ENCODE assay signal across 1 cellular context in the genomic region with DNA sequence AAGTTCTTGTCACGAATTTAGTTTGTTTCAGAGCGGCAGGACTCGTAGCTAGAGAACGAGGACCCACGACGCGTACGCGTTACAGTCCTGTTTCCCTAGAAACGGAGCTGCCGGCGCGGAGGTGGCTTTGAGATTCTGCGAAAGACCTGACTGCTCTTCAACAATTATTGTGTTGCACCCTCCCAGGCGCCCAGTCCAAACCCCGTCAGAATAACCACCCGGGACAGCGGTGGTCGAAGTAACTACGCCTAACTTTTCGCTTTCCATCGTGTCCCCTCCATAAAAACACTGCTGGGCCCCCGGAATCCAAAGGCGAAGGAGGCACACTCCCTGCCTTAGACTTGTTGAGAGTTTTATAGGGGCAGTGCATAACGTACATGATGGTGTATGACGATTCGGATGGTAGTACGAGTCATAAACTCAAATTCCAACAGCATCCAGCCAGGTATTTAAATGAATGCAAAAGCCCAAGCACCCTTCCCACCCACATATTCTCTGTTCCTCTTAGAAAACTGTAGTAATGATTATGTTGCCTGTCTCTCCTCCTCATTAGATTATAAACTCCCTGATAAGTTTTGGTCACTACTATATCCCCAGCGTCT.
TF ChIP-seq lines count a peak whose summit lies in the region.

No MANE protein-coding gene starts in this region.

TF ChIP-seq in K562, 482 proteins besides CTCF, POLR2A, EP300 and RAD21 (continued from another document and continues in another):
- TF ChIP-seq HNRNPL (IDR thresholded peaks at IDR 0.05; ENCODE audit: low read depth, low read length), result no peak
- TF ChIP-seq ZNF124 (CRISPR knock-in tag; IDR thresholded peaks at IDR 0.05), result no peak
- no peak for TF ChIP-seq RBFOX2 (IDR thresholded peaks at IDR 0.05; ENCODE audit: low read depth, low read length)
- no peak for TF ChIP-seq CXXC5 (CRISPR knock-in tag; IDR thresholded peaks at IDR 0.05)
- no peak for TF ChIP-seq CBX5 (IDR thresholded peaks at IDR 0.05; ENCODE audit: borderline replicate concordance, low read depth)
- no peak; the same call in 1 of the 2 replicates for TF ChIP-seq GTF2E2 (tag; IDR thresholded peaks at IDR 0.05)
- TF ChIP-seq ZC3H4 (CRISPR knock-in tag; IDR thresholded peaks at IDR 0.05; ENCODE audit: borderline replicate concordance), result no peak
- no peak for TF ChIP-seq ZNF717 (CRISPR knock-in tag; IDR thresholded peaks at IDR 0.05)
- TF ChIP-seq ZNF224 (CRISPR knock-in tag; IDR thresholded peaks at IDR 0.05), result no peak
- no peak for TF ChIP-seq BCOR (IDR thresholded peaks at IDR 0.05)
- TF ChIP-seq ZNF583 (CRISPR knock-in tag; IDR thresholded peaks at IDR 0.05), result no peak
- no peak for TF ChIP-seq MLX (CRISPR knock-in tag; conservative IDR thresholded peaks at IDR 0.05)
- TF ChIP-seq ZNF197 (CRISPR knock-in tag; IDR thresholded peaks at IDR 0.05; ENCODE audit: low read depth), result no peak
- TF ChIP-seq, protein P1, sequence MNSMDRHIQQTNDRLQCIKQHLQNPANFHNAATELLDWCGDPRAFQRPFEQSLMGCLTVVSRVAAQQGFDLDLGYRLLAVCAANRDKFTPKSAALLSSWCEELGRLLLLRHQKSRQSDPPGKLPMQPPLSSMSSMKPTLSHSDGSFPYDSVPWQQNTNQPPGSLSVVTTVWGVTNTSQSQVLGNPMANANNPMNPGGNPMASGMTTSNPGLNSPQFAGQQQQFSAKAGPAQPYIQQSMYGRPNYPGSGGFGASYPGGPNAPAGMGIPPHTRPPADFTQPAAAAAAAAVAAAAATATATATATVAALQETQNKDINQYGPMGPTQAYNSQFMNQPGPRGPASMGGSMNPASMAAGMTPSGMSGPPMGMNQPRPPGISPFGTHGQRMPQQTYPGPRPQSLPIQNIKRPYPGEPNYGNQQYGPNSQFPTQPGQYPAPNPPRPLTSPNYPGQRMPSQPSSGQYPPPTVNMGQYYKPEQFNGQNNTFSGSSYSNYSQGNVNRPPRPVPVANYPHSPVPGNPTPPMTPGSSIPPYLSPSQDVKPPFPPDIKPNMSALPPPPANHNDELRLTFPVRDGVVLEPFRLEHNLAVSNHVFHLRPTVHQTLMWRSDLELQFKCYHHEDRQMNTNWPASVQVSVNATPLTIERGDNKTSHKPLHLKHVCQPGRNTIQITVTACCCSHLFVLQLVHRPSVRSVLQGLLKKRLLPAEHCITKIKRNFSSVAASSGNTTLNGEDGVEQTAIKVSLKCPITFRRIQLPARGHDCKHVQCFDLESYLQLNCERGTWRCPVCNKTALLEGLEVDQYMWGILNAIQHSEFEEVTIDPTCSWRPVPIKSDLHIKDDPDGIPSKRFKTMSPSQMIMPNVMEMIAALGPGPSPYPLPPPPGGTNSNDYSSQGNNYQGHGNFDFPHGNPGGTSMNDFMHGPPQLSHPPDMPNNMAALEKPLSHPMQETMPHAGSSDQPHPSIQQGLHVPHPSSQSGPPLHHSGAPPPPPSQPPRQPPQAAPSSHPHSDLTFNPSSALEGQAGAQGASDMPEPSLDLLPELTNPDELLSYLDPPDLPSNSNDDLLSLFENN (IDR thresholded peaks at IDR 0.05; ENCODE audit: low read depth in 2 of 2, low read length in 2 of 2), result no peak
- TF ChIP-seq SMAD4 (CRISPR knock-in tag; conservative IDR thresholded peaks at IDR 0.05), result no peak
- no peak for TF ChIP-seq TAF9B (IDR thresholded peaks at IDR 0.05; ENCODE audit: partially characterized antibody)
- TF ChIP-seq PPARD (CRISPR knock-in tag; IDR thresholded peaks at IDR 0.05), result no peak
- TF ChIP-seq SMARCA5 (IDR thresholded peaks at IDR 0.05), result no peak
- TF ChIP-seq ZNF507 (tag; conservative IDR thresholded peaks at IDR 0.05), result no peak
- TF ChIP-seq IRF1 (CRISPR knock-in tag; IDR thresholded peaks at IDR 0.05; ENCODE audit: borderline replicate concordance), result no peak
- TF ChIP-seq ARHGAP35 (IDR thresholded peaks at IDR 0.05; ENCODE audit: partially characterized antibody), result no peak
- TF ChIP-seq PHF8 (IDR thresholded peaks at IDR 0.05; ENCODE audit: borderline replicate concordance, low read length), result no peak
- TF ChIP-seq ZNF395 (CRISPR knock-in tag; IDR thresholded peaks at IDR 0.05), result no peak
- TF ChIP-seq ZBTB8A (IDR thresholded peaks at IDR 0.05; ENCODE audit: partially characterized antibody), result no peak
- TF ChIP-seq SIN3B (IDR thresholded peaks at IDR 0.05; ENCODE audit: low read depth), result no peak
- TF ChIP-seq, protein P2, sequence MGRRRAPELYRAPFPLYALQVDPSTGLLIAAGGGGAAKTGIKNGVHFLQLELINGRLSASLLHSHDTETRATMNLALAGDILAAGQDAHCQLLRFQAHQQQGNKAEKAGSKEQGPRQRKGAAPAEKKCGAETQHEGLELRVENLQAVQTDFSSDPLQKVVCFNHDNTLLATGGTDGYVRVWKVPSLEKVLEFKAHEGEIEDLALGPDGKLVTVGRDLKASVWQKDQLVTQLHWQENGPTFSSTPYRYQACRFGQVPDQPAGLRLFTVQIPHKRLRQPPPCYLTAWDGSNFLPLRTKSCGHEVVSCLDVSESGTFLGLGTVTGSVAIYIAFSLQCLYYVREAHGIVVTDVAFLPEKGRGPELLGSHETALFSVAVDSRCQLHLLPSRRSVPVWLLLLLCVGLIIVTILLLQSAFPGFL (CRISPR knock-in tag; IDR thresholded peaks at IDR 0.05), result no peak
- TF ChIP-seq ATF2 (CRISPR knock-in tag; IDR thresholded peaks at IDR 0.05), result no peak
- TF ChIP-seq JUNB (CRISPR knock-in tag; conservative IDR thresholded peaks at IDR 0.05), result no peak
- TF ChIP-seq C11orf30 (IDR thresholded peaks at IDR 0.05; ENCODE audit: low read depth), result no peak
- TF ChIP-seq SNRNP70 (optimal IDR thresholded peaks at IDR 0.05; ENCODE audit: low read depth, low read length), result no peak
- TF ChIP-seq BDP1 (IDR thresholded peaks at IDR 0.05; ENCODE audit: insufficient read depth, insufficient read length), result no peak
- 0 out of 2 replicates have a peak, but pooled peaks have one; percentile 45 for TF ChIP-seq STAG1 (CRISPR knock-in tag; IDR thresholded peaks at IDR 0.05; ENCODE audit: borderline replicate concordance)
- no peak for TF ChIP-seq RCOR1 (IDR thresholded peaks at IDR 0.05; ENCODE audit: borderline replicate concordance in 1 of 2, low read depth in 2 of 2, low read length in 2 of 2)
- TF ChIP-seq, protein P3, sequence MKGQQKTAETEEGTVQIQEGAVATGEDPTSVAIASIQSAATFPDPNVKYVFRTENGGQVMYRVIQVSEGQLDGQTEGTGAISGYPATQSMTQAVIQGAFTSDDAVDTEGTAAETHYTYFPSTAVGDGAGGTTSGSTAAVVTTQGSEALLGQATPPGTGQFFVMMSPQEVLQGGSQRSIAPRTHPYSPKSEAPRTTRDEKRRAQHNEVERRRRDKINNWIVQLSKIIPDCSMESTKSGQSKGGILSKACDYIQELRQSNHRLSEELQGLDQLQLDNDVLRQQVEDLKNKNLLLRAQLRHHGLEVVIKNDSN (CRISPR knock-in tag; IDR thresholded peaks at IDR 0.05), result 0 out of 2 replicates have a peak, but pooled peaks have one; percentile 3
- TF ChIP-seq CREB3L1 (IDR thresholded peaks at IDR 0.05; ENCODE audit: borderline replicate concordance, low read depth), result no peak
- peak; percentile 46 for TF ChIP-seq RFX1 (IDR thresholded peaks at IDR 0.05)
- TF ChIP-seq EWSR1 (IDR thresholded peaks at IDR 0.05; ENCODE audit: borderline replicate concordance, low read depth, partially characterized antibody), result no peak
- TF ChIP-seq KLF6 (CRISPR knock-in tag; IDR thresholded peaks at IDR 0.05; ENCODE audit: borderline replicate concordance), result no peak
- no peak for TF ChIP-seq DDX20 (tag; IDR thresholded peaks at IDR 0.05; ENCODE audit: low read depth)
- TF ChIP-seq ZNF79 (CRISPR knock-in tag; IDR thresholded peaks at IDR 0.05; ENCODE audit: low read depth), result no peak
- no peak for TF ChIP-seq NCOA4 (IDR thresholded peaks at IDR 0.05; ENCODE audit: partially characterized antibody)
- TF ChIP-seq ZNF511 (CRISPR knock-in tag; IDR thresholded peaks at IDR 0.05), result 0 out of 2 replicates have a peak, but pooled peaks have one; percentile 9
- TF ChIP-seq NCOA6 (IDR thresholded peaks at IDR 0.05), result 0 out of 2 replicates have a peak, but pooled peaks have one; percentile 26
- TF ChIP-seq ZNF232 (CRISPR knock-in tag; IDR thresholded peaks at IDR 0.05), result no peak
- peak; percentile 4 for TF ChIP-seq PCBP1 (IDR thresholded peaks at IDR 0.05; ENCODE audit: low read depth, low read length, poor library complexity, severe bottlenecking)
- no peak for TF ChIP-seq ZBTB9 (CRISPR knock-in tag; IDR thresholded peaks at IDR 0.05)
- TF ChIP-seq, protein P4, sequence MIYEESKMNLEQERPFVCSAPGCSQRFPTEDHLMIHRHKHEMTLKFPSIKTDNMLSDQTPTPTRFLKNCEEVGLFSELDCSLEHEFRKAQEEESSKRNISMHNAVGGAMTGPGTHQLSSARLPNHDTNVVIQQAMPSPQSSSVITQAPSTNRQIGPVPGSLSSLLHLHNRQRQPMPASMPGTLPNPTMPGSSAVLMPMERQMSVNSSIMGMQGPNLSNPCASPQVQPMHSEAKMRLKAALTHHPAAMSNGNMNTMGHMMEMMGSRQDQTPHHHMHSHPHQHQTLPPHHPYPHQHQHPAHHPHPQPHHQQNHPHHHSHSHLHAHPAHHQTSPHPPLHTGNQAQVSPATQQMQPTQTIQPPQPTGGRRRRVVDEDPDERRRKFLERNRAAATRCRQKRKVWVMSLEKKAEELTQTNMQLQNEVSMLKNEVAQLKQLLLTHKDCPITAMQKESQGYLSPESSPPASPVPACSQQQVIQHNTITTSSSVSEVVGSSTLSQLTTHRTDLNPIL (CRISPR knock-in tag; IDR thresholded peaks at IDR 0.05), result no peak
- no peak for TF ChIP-seq ZNF57 (CRISPR knock-in tag; IDR thresholded peaks at IDR 0.05)
